ENCODE assay signal across 8 cellular contexts in genomic region chr14:32201196-32201815, GRCh38. TPM values are rescaled to one million over a fixed set of nuclear protein-coding genes. Genes with fewer than 3 reads are reported as not detected.
DNase-seq lines count a peak whose midpoint lies in the region; ATAC-seq and TF ChIP-seq lines count a peak whose summit lies in the region.

No MANE protein-coding gene starts in this region.

- peak in 2 of 3 donors; percentile 37 to 50 for TF ChIP-seq POLR2A in body of pancreas (IDR thresholded peaks at IDR 0.05)

- TF ChIP-seq CTCF in GM12864 (IDR thresholded peaks at IDR 0.05; ENCODE audit: low read depth, low read length, missing control alignments) (no peak), body of pancreas (IDR thresholded peaks at IDR 0.05) (peak in 2 of 7 experiments; percentile 4 to 10)

- ATAC-seq in HG02763 (IDR thresholded peaks at IDR 0.05; ENCODE audit: unreplicated experiment) = peak; percentile 64
- ATAC-seq in body of pancreas = peak; percentile 57

- intact Hi-C loops in body of pancreas (cut with DNase I) = no loop called here

- H3K4me2 ChIP-seq in skeletal muscle satellite cell (ENCODE audit: low read length) = peak overlapping the region; percentile 97

- peak overlapping the region; percentile 51 for H3K4me3 ChIP-seq in GM12864 (ENCODE audit: low read depth, low read length)
- peak overlapping the region; percentile 47 to 67 for H3K4me3 ChIP-seq in body of pancreas
- peak overlapping the region; percentile 83 for H3K4me3 ChIP-seq in iPS-18c (ENCODE audit: insufficient read depth, low read depth, low read length)
- peak overlapping the region; percentile 71 for H3K4me3 ChIP-seq in skeletal muscle satellite cell (ENCODE audit: low read length)

- peak overlapping the region; percentile 37 to 96 (median 87) for H3K27ac ChIP-seq in body of pancreas

- 0% methylated on average over 5 to 46 of the region's 46 CpGs for WGBS in body of pancreas, 2 donors

- no peak for DNase-seq in GM12864 (ENCODE audit: low read depth)
- peak; percentile 20 for DNase-seq in NCI-H1436 treated with DMSO at 0.1 percent for 48 hours (lab: John Stamatoyannopoulos, UW)
- DNase-seq in T-helper 9 cell = peak; percentile 61
- DNase-seq in body of pancreas = peak; percentile 82 to 90 (median 88)
- no peak for DNase-seq in GOT3 (lab: John Stamatoyannopoulos, UW)

- H3K36me3 ChIP-seq in body of pancreas (replicated peaks in 1 of 2; ENCODE audit: insufficient read depth in 1 of 2, low read depth in 2 of 2) = no peaks in the 10 kb centered on the region
- no peaks in the 10 kb centered on the region for H3K36me3 ChIP-seq in skeletal muscle satellite cell (ENCODE audit: insufficient read depth, low read length)

- H3K9me3 ChIP-seq in body of pancreas = no peaks in the 10 kb centered on the region
- no peaks in the 10 kb centered on the region for H3K9me3 ChIP-seq in iPS-18c (ENCODE audit: control insufficient read depth, insufficient read depth, low read length)
- H3K9me3 ChIP-seq in skeletal muscle satellite cell (replicated peaks; ENCODE audit: low read length) = no peaks in the 10 kb centered on the region

- H3K4me1 ChIP-seq in body of pancreas (peaks cover 10% of the 10 kb centered on the region), skeletal muscle satellite cell (ENCODE audit: control insufficient read depth, insufficient read depth, low read length) (peaks cover 22% of the 10 kb centered on the region)

- peak overlapping the region; percentile 63 for H3K9ac ChIP-seq in skeletal muscle satellite cell (ENCODE audit: low read depth, low read length)

- H3K27me3 ChIP-seq in body of pancreas (no peaks in the 10 kb centered on the region), skeletal muscle satellite cell (ENCODE audit: control insufficient read depth, insufficient read depth, low read length) (no peaks in the 10 kb centered on the region)

RNA-seq across cellular contexts. Expression of gene RNU6-7, which starts 0.5 kb away (rescaled TPM):
- total RNA-seq in body of pancreas = not detected
- total RNA-seq in skeletal muscle satellite cell (2012; rRNA removed) = not detected in 2 replicates

RNA-seq across cellular contexts. Expression of gene RNU6-8, which starts 1.8 kb away (rescaled TPM):
- total RNA-seq in body of pancreas = not detected
- not detected in 2 replicates for total RNA-seq in skeletal muscle satellite cell (2012; rRNA removed)

Comparison
In these comparisons a context has a peak if more than half of its experiments do, and no peak if none do; other contexts are left out.
1. DNase-seq: peak in NCI-H1436 treated with DMSO at 0.1 percent for 48 hours (single experiment), T-helper 9 cell (single experiment) and body of pancreas (4 of 4); none in GM12864 (single experiment) and GOT3 (single experiment).
2. Peak in every context shown above with its lines, with median percentiles within 50 percentile points of each other: H3K4me3 ChIP-seq.